In genomic region chr1:41612953-41613352, GRCh38 we compare ENCODE assay signal across 1 cellular context.
TF ChIP-seq lines count a peak whose summit lies in the region.

No MANE protein-coding gene starts in this region.

TF ChIP-seq in SK-N-SH, 30 proteins besides CTCF, POLR2A, EP300 and RAD21 (continued from another document):
- no peak for TF ChIP-seq REST (IDR thresholded peaks at IDR 0.05; ENCODE audit: low read depth, low read length)
- no peak for TF ChIP-seq YY1 (IDR thresholded peaks at IDR 0.05; ENCODE audit: low read depth)
- TF ChIP-seq MXI1 (IDR thresholded peaks at IDR 0.05; ENCODE audit: low read depth, low read length), result no peak
- no peak for TF ChIP-seq TEAD4 (IDR thresholded peaks at IDR 0.05; ENCODE audit: borderline replicate concordance, insufficient read depth)
- no peak for TF ChIP-seq PBX3 (IDR thresholded peaks at IDR 0.05)
- TF ChIP-seq IRF3 (IDR thresholded peaks at IDR 0.05; ENCODE audit: low read depth, low read length), result no peak
- no peak for TF ChIP-seq SMC3 (IDR thresholded peaks at IDR 0.05; ENCODE audit: low read depth, low read length)
- TF ChIP-seq USF1 (IDR thresholded peaks at IDR 0.05; ENCODE audit: borderline replicate concordance, low read depth), result no peak
- no peak for TF ChIP-seq TCF12 (IDR thresholded peaks at IDR 0.05)
- TF ChIP-seq RXRA (IDR thresholded peaks at IDR 0.05; ENCODE audit: borderline replicate concordance, low read depth), result no peak
- TF ChIP-seq ELF1 (IDR thresholded peaks at IDR 0.05), result no peak
- TF ChIP-seq SIN3A (IDR thresholded peaks at IDR 0.05; ENCODE audit: borderline replicate concordance, low read depth, low read length), result no peak
